8 cellular contexts compared by ENCODE assay signal in genomic region chr7:151838861-151839381, GRCh38. TPM values are rescaled to one million over a fixed set of nuclear protein-coding genes. Genes with fewer than 3 reads are reported as not detected.
DNase-seq lines count a peak whose midpoint lies in the region; ATAC-seq, FAIRE-seq and TF ChIP-seq lines count a peak whose summit lies in the region.

No MANE protein-coding gene starts in this region.

- peaks cover 54% of the 10 kb centered on the region for H3K4me1 Mint-ChIP-seq in CD14-positive monocyte
- H3K4me1 Mint-ChIP-seq in activated naive CD8-positive, alpha-beta T cell treated with anti-CD3 and anti-CD28 coated beads for 36 hours, result peaks cover 12% of the 10 kb centered on the region
- H3K4me1 Mint-ChIP-seq in chondrocyte (ENCODE audit: low read depth), result peaks cover 8% of the 10 kb centered on the region

- intact Hi-C loops in CD14-positive monocyte (cut with micrococcal nuclease), result loop anchor here in 1 of 2 donors (2.0 to 5.0 kb wide), 2 partner anchors 32 to 38 kb away; partner anchors contain the start of gene PRKAG2

- H3K4me3 Mint-ChIP-seq in CD14-positive monocyte (peak overlapping the region; percentile 69 to 82), chondrocyte (ENCODE audit: unreplicated experiment) (no peak overlapping the region)
- H3K4me3 Mint-ChIP-seq in activated naive CD8-positive, alpha-beta T cell treated with anti-CD3 and anti-CD28 coated beads for 36 hours, result peak overlapping the region; percentile 53

- peaks cover 0 to 2% (median 0%) of the 10 kb centered on the region in 7 donors for H3K9me3 Mint-ChIP-seq in CD14-positive monocyte
- no peaks in the 10 kb centered on the region for H3K9me3 Mint-ChIP-seq in activated naive CD8-positive, alpha-beta T cell treated with anti-CD3 and anti-CD28 coated beads for 36 hours
- H3K9me3 Mint-ChIP-seq in chondrocyte (ENCODE audit: low read depth), result no peaks in the 10 kb centered on the region

- TF ChIP-seq CTCF in CD14-positive monocyte (IDR thresholded peaks at IDR 0.05) (no peak), chondrocyte (IDR thresholded peaks at IDR 0.05) (no peak)

- peak overlapping the region; percentile 94 to 97 (median 95) for H3K27ac Mint-ChIP-seq in CD14-positive monocyte
- H3K27ac Mint-ChIP-seq in activated naive CD8-positive, alpha-beta T cell treated with anti-CD3 and anti-CD28 coated beads for 36 hours, result peak overlapping the region; percentile 53
- H3K27ac Mint-ChIP-seq in chondrocyte (ENCODE audit: unreplicated experiment), result no peak overlapping the region

- H3K27me3 Mint-ChIP-seq in CD14-positive monocyte (ENCODE audit: low read depth in 3 of 3) (peaks cover 0 to 6% (median 0%) of the 10 kb centered on the region in 3 donors), chondrocyte (ENCODE audit: low read depth) (peaks cover 2% of the 10 kb centered on the region)
- H3K27me3 Mint-ChIP-seq in activated naive CD8-positive, alpha-beta T cell treated with anti-CD3 and anti-CD28 coated beads for 36 hours, result no peaks in the 10 kb centered on the region

- DNase-seq in CD14-positive monocyte (ENCODE audit: low spot score) (peak; percentile 83), NOMO-1 (lab: John Stamatoyannopoulos, UW; ENCODE audit: unreplicated experiment in 2 of 2) (peak; percentile 66 to 69), urothelium cell line (ENCODE audit: low spot score) (no peak), frontal cortex (ENCODE audit: low spot score in 2 of 2) (no peak), chondrocyte (ENCODE audit: low spot score) (no peak)
- DNase-seq in activated naive CD8-positive, alpha-beta T cell treated with anti-CD3 and anti-CD28 coated beads for 36 hours, result peak; percentile 49
- DNase-seq in stimulated activated CD4-positive, alpha-beta T cell treated with anti-CD3 and anti-CD28 coated beads, Interleukin-4, amount 100 ng/mL, for 24 hours, result peak; percentile 23

- H3K36me3 Mint-ChIP-seq in CD14-positive monocyte (peaks cover 28 to 32% of the 10 kb centered on the region in 2 donors), chondrocyte (ENCODE audit: low read depth) (no peaks in the 10 kb centered on the region)
- H3K36me3 Mint-ChIP-seq in activated naive CD8-positive, alpha-beta T cell treated with anti-CD3 and anti-CD28 coated beads for 36 hours, result no peaks in the 10 kb centered on the region

- FAIRE-seq in urothelium cell line (lab: Jason Lieb, UNC) (no peak), frontal cortex (lab: Jason Lieb, UNC) (no peak)

- peak; percentile 77 for ATAC-seq in GM21381 (IDR thresholded peaks at IDR 0.05; ENCODE audit: unreplicated experiment)

RNA-seq across cellular contexts. Expression of gene PRKAG2, which starts 38.0 kb away (rescaled TPM):
- 10 to 100 TPM; 29.2 to 30.9 TPM for polyA plus RNA-seq in CD14-positive monocyte
- total RNA-seq in activated naive CD8-positive, alpha-beta T cell treated with anti-CD3 and anti-CD28 coated beads for 36 hours, result 10 to 100 TPM; 18.7 to 19.4 TPM
- total RNA-seq in frontal cortex (29.8 TPM), chondrocyte (16.1 to 35.4 TPM (median 33.6 TPM) in 3 replicates)

Comparison
In these comparisons a context has a peak if more than half of its experiments do, and no peak if none do; other contexts are left out.
1. DNase-seq: peak in CD14-positive monocyte (single experiment), NOMO-1 (2 of 2), activated naive CD8-positive, alpha-beta T cell treated with anti-CD3 and anti-CD28 coated beads for 36 hours (single experiment) and stimulated activated CD4-positive, alpha-beta T cell treated with anti-CD3 and anti-CD28 coated beads, Interleukin-4, amount 100 ng/mL, for 24 hours (single experiment); none in urothelium cell line (single experiment), frontal cortex (0 of 2) and chondrocyte (single experiment).